Comparison of ENCODE assay signal across 13 cellular contexts in the genomic region with DNA sequence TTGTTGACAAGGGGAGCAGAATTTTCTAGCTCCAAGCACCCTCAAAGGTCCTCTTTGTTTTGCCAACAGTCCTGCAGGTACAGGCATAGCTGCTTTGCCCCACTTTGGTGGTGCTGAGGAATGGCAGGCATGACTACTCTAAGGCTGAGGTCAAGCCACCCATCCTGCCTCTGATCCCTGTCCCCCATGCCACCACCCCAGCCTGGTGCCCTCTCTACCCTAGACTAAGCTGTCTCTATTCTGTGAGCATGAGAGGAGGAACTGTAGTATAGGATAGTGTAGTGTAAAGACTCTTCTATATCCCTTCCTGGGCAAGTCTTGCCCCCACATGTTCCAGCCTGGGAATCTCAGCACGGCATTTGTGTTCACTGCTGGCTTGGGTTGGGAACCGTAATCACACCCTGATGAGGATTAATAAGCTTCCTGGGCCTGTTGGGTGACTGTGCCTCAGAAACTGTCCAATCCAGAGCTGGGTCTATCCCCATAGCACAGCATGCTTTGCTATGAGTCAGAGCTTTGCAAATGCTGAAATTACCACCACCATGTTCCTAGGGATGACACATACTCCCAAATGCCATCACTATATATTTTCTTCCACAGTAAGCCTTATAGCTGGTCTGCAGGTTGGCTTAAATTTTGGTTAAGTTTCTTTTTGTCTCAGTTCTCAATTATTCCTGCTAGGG.
DNase-seq lines count a peak whose midpoint lies in the region; ATAC-seq and TF ChIP-seq lines count a peak whose summit lies in the region.
"Had no signal": no experiment of that assay in that cellular context is flagged by ENCODE, and none has a peak within 500 bp of the region (broad histone marks: within the 10 kb centered on the region; RNA-seq: fewer than 3 reads in every experiment).

No MANE protein-coding gene starts in this region.

- no peak for TF ChIP-seq CTCF in astrocyte of the cerebellum (IDR thresholded peaks at IDR 0.05; ENCODE audit: low read depth, low read length, missing control alignments)
- no peak for TF ChIP-seq CTCF in mesothelial cell of epicardium (IDR thresholded peaks at IDR 0.05; ENCODE audit: unreplicated experiment)

- ATAC-seq in HG02759 (IDR thresholded peaks at IDR 0.05; ENCODE audit: unreplicated experiment), result no peak

- in situ Hi-C loops in astrocyte of the cerebellum (cut with HindIII; ENCODE audit: low sequenced_read_pairs), result no loop called here

- H3K27me3 Mint-ChIP-seq in mesothelial cell of epicardium (ENCODE audit: low read depth), result no peaks in the 10 kb centered on the region
- H3K27me3 Mint-ChIP-seq: IgD-negative memory B cell had no signal

- no peak overlapping the region for H3K27ac Mint-ChIP-seq in mesothelial cell of epicardium
- H3K27ac Mint-ChIP-seq: IgD-negative memory B cell had no signal

- no peaks in the 10 kb centered on the region for H3K36me3 Mint-ChIP-seq in mesothelial cell of epicardium

- H3K4me3 Mint-ChIP-seq in mesothelial cell of epicardium, result no peak overlapping the region
- H3K4me3 Mint-ChIP-seq: IgD-negative memory B cell had no signal

- no peaks in the 10 kb centered on the region for H3K9me3 Mint-ChIP-seq in mesothelial cell of epicardium
- H3K9me3 Mint-ChIP-seq: IgD-negative memory B cell had no signal

- DNase-seq in AG08395 (ENCODE audit: low spot score) (peak; percentile 96), HS-27A (ENCODE audit: low read depth) (peak; percentile 80), astrocyte of the cerebellum (ENCODE audit: low read depth) (peak; percentile 89), kidney tubule cell (ENCODE audit: low spot score) (peak; percentile 88), mesothelial cell of epicardium (ENCODE audit: low spot score in 2 of 2, unreplicated experiment in 2 of 2) (no peak), nucleus accumbens (lab: John Stamatoyannopoulos, UW) (no peak)
- no peak for DNase-seq in stimulated activated CD4-positive, alpha-beta T cell treated with anti-CD3 and anti-CD28 coated beads, Interleukin-12 subunit alpha, Interleukin-12 subunit beta, amount 100 ng/mL, for 4 hours
- DNase-seq: activated naive CD4-positive, alpha-beta T cell; erythroblast; NCI-H69; stimulated activated CD4-positive, alpha-beta T cell treated with anti-CD3 and anti-CD28 coated beads, Interleukin-2, amount 100 ng/mL, for 48 hours had no signal

- H3K4me1 Mint-ChIP-seq in mesothelial cell of epicardium, result peaks cover 2% of the 10 kb centered on the region
- H3K4me1 Mint-ChIP-seq: IgD-negative memory B cell had no signal

- H3K4me3 ChIP-seq in astrocyte of the cerebellum (ENCODE audit: low read depth, low read length), result no peak overlapping the region

Comparison
In these comparisons a context has a peak if more than half of its experiments do, and no peak if none do; other contexts are left out.
1. DNase-seq: peak in AG08395 (single experiment), HS-27A (single experiment), astrocyte of the cerebellum (single experiment) and kidney tubule cell (single experiment); none in mesothelial cell of epicardium (0 of 2), nucleus accumbens (0 of 56) and stimulated activated CD4-positive, alpha-beta T cell treated with anti-CD3 and anti-CD28 coated beads, Interleukin-12 subunit alpha, Interleukin-12 subunit beta, amount 100 ng/mL, for 4 hours (single experiment).